27 cellular contexts compared by ENCODE assay signal in genomic region chr14:104087981-104088850, GRCh38. TPM values are rescaled to one million over a fixed set of nuclear protein-coding genes. Genes with fewer than 3 reads are reported as not detected.
A peak's percentile ranks its signal among the peaks of the same experiment; 100 is the strongest.
DNase-seq lines count a peak whose midpoint lies in the region; ATAC-seq lines count a peak whose summit lies in the region.
"Had no signal": no experiment of that assay in that cellular context is flagged by ENCODE, and none has a peak within 500 bp of the region (broad histone marks: within the 10 kb centered on the region; RNA-seq: fewer than 3 reads in every experiment).

No MANE protein-coding gene starts in this region.

- peaks cover 2% of the 10 kb centered on the region for H3K4me1 Mint-ChIP-seq in activated T-cell treated with anti-CD3 and anti-CD28 coated beads, Interleukin-2, amount 50 U/mL, for 24 hours (ENCODE audit: low read depth)
- H3K4me1 Mint-ChIP-seq: neural progenitor cell; stimulated activated memory B cell treated with anti-CD40 and anti-IgM and Interleukin-4, amounts not matched to agents 10 μg/mL and 1 μg/mL and 100 μg/mL, for 72 hours had no signal

- DNase-seq in H7 (peak; percentile 43), ecto neural progenitor cell (ENCODE audit: low spot score) (peak; percentile 46), left kidney (ENCODE audit: low read depth, low spot score) (peak; percentile 53), sciatic nerve (ENCODE audit: low spot score) (peak; percentile 48), inferior parietal cortex (ENCODE audit: extremely low spot score) (no peak)
- no peak for DNase-seq in activated naive CD4-positive, alpha-beta T cell (lab: John Stamatoyannopoulos, UW)
- no peak for DNase-seq in activated T-cell treated with anti-CD3 and anti-CD28 coated beads, Interleukin-2, amount 50 U/mL, for 24 hours
- no peak for DNase-seq in activated naive CD4-positive, alpha-beta T cell treated with anti-CD3 and anti-CD28 coated beads, Interleukin-2, amount 50 U/mL, for 16 hours
- DNase-seq: activated CD4-positive, alpha-beta T cell treated with anti-CD3 and anti-CD28 coated beads for 48 hours; activated naive CD4-positive, alpha-beta T cell treated with anti-CD3 and anti-CD28 coated beads for 36 hours; activated T-cell treated with anti-CD3 and anti-CD28 coated beads, Interleukin-2, amount 50 U/mL, for 4 hours; anterior cingulate cortex; caudate nucleus; H9; NCI-H1694; NCI-H69; stimulated activated CD4-positive, alpha-beta T cell treated with anti-CD3 and anti-CD28 coated beads, Interleukin-4, amount 100 ng/mL, for 1 hour; thyroid gland had no signal

- no peak for ATAC-seq in sciatic nerve
- ATAC-seq: activated T-cell treated with anti-CD3 and anti-CD28 coated beads, Interleukin-2, amount 50 U/mL, for 4 hours; lower lobe of right lung; psoas muscle; stimulated activated memory B cell treated with anti-CD40 and anti-IgM and Interleukin-4, amounts not matched to agents 10 μg/mL and 1 μg/mL and 100 μg/mL, for 72 hours had no signal

- peaks cover 10% of the 10 kb centered on the region for H3K27me3 ChIP-seq in H7 (ENCODE audit: control insufficient read depth, insufficient read depth, low read length)
- H3K27me3 ChIP-seq: thyroid gland had no signal

- no peaks in the 10 kb centered on the region for H3K36me3 ChIP-seq in H7 (replicated peaks; ENCODE audit: control insufficient read depth, insufficient read depth, low read length)
- H3K36me3 ChIP-seq: lower lobe of right lung, neural progenitor cell, thyroid gland had no signal

- H3K9me3 Mint-ChIP-seq in activated T-cell treated with anti-CD3 and anti-CD28 coated beads, Interleukin-2, amount 50 U/mL, for 24 hours: no peaks in the 10 kb centered on the region
- H3K9me3 Mint-ChIP-seq: activated naive CD4-positive, alpha-beta T cell treated with anti-CD3 and anti-CD28 coated beads for 36 hours; activated T-cell treated with anti-CD3 and anti-CD28 coated beads, Interleukin-2, amount 50 U/mL, for 4 hours; H9; neural progenitor cell; stimulated activated memory B cell treated with anti-CD40 and anti-IgM and Interleukin-4, amounts not matched to agents 10 μg/mL and 1 μg/mL and 100 μg/mL, for 72 hours had no signal

- no peak overlapping the region for H3K4me3 ChIP-seq in H7 (ENCODE audit: insufficient read depth, low read depth, low read length)
- H3K4me3 ChIP-seq: lower lobe of right lung, neural progenitor cell, psoas muscle, thyroid gland had no signal

- H3K4me3 Mint-ChIP-seq in activated T-cell treated with anti-CD3 and anti-CD28 coated beads, Interleukin-2, amount 50 U/mL, for 24 hours: no peak overlapping the region
- H3K4me3 Mint-ChIP-seq: activated naive CD4-positive, alpha-beta T cell treated with anti-CD3 and anti-CD28 coated beads for 36 hours; activated T-cell treated with anti-CD3 and anti-CD28 coated beads, Interleukin-2, amount 50 U/mL, for 4 hours; H9; neural progenitor cell; stimulated activated memory B cell treated with anti-CD40 and anti-IgM and Interleukin-4, amounts not matched to agents 10 μg/mL and 1 μg/mL and 100 μg/mL, for 72 hours had no signal

- peaks cover 19% of the 10 kb centered on the region for H3K27me3 Mint-ChIP-seq in activated T-cell treated with anti-CD3 and anti-CD28 coated beads, Interleukin-2, amount 50 U/mL, for 24 hours

- no peak overlapping the region for H3K27ac Mint-ChIP-seq in activated T-cell treated with anti-CD3 and anti-CD28 coated beads, Interleukin-2, amount 50 U/mL, for 24 hours
- H3K27ac Mint-ChIP-seq: activated naive CD4-positive, alpha-beta T cell treated with anti-CD3 and anti-CD28 coated beads for 36 hours; stimulated activated memory B cell treated with anti-CD40 and anti-IgM and Interleukin-4, amounts not matched to agents 10 μg/mL and 1 μg/mL and 100 μg/mL, for 72 hours had no signal

- no peaks in the 10 kb centered on the region for H3K36me3 Mint-ChIP-seq in activated T-cell treated with anti-CD3 and anti-CD28 coated beads, Interleukin-2, amount 50 U/mL, for 24 hours (ENCODE audit: low read depth)
- H3K36me3 Mint-ChIP-seq: neural progenitor cell; stimulated activated memory B cell treated with anti-CD40 and anti-IgM and Interleukin-4, amounts not matched to agents 10 μg/mL and 1 μg/mL and 100 μg/mL, for 72 hours had no signal

- intact Hi-C loops in sciatic nerve (cut with DNase I): no loop called here

RNA-seq across cellular contexts. Expression of gene ASPG, which starts 2.7 kb away (rescaled TPM):
- total RNA-seq in H7 (2014; rRNA removed; shearing (Covaris generic)): 0.17 and 2.9 TPM in 2 replicates
- total RNA-seq in sciatic nerve: 4.6 TPM
- total RNA-seq: activated CD8-positive, alpha-beta memory T cell treated with anti-CD3 and anti-CD28 coated beads for 36 hours; activated naive CD4-positive, alpha-beta T cell treated with anti-CD3 and anti-CD28 coated beads for 36 hours; epithelial cell of proximal tubule; RPMI7951; T-helper 2 cell treated with Interferon-gamma antibody and Interleukin-4, amounts not matched to agents 100 ng/mL and 5 ng/mL, for 36 hours had no signal

RNA-seq across cellular contexts. Expression of gene KIF26A, which starts 50.2 kb away (rescaled TPM):
- total RNA-seq in H7 (2014; rRNA removed; shearing (Covaris generic)): 59.2 and 61.0 TPM in 2 replicates
- total RNA-seq in sciatic nerve: 10.4 TPM
- total RNA-seq: LHCN-M2, RPMI7951 had no signal

Comparison
In these comparisons a context has a peak if more than half of its experiments do, and no peak if none do; other contexts are left out.
1. DNase-seq: peak in H7 (single experiment), ecto neural progenitor cell (single experiment), left kidney (single experiment) and sciatic nerve (single experiment); none in inferior parietal cortex (single experiment), activated naive CD4-positive, alpha-beta T cell (0 of 4), activated T-cell treated with anti-CD3 and anti-CD28 coated beads, Interleukin-2, amount 50 U/mL, for 24 hours (single experiment) and activated naive CD4-positive, alpha-beta T cell treated with anti-CD3 and anti-CD28 coated beads, Interleukin-2, amount 50 U/mL, for 16 hours (single experiment).